13 cellular contexts compared by ENCODE assay signal in the genomic region with DNA sequence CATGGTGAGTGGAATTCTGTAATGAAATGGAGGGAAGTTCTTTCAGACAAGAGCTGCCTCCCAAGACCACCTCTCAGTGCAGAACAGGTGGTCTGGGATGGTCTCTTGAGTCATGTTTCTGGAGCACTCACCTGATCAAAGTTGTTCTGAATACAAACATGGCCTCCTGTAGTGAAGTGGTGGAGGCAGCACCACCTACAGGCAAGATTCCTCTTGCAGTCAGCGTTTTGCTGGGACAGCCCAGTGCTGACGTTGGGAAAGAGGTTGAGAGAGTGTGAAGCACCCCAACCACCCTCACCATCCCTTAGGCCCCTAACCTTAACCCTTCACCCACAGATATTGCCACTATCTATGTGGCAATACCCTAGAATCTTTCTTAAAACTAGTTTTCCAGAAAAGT.
A peak's percentile ranks its signal among the peaks of the same experiment; 100 is the strongest.
DNase-seq lines count a peak whose midpoint lies in the region; ATAC-seq and TF ChIP-seq lines count a peak whose summit lies in the region.
"Had no signal": no experiment of that assay in that cellular context is flagged by ENCODE, and none has a peak within 500 bp of the region (broad histone marks: within the 10 kb centered on the region; RNA-seq: fewer than 3 reads in every experiment).

No MANE protein-coding gene starts in this region.

- peaks cover 3% of the 10 kb centered on the region for H3K27me3 Mint-ChIP-seq in activated CD8-positive, alpha-beta T cell treated with anti-CD3 and anti-CD28 coated beads for 36 hours
- H3K27me3 Mint-ChIP-seq in activated CD8-positive, alpha-beta T cell treated with anti-CD3 and anti-CD28 coated beads, Interleukin-2, amount 10 ng/mL, durations not matched to agents 7 days and 5 days (ENCODE audit: low read depth), result no peaks in the 10 kb centered on the region
- H3K27me3 Mint-ChIP-seq in activated naive CD8-positive, alpha-beta T cell treated with anti-CD3 and anti-CD28 coated beads for 36 hours, result no peaks in the 10 kb centered on the region

- no peak for TF ChIP-seq POLR2A in transverse colon (IDR thresholded peaks at IDR 0.05)

- no peak overlapping the region for H3K4me3 Mint-ChIP-seq in activated CD8-positive, alpha-beta T cell treated with anti-CD3 and anti-CD28 coated beads for 36 hours
- H3K4me3 Mint-ChIP-seq in activated CD8-positive, alpha-beta T cell treated with anti-CD3 and anti-CD28 coated beads, Interleukin-2, amount 10 ng/mL, durations not matched to agents 7 days and 5 days, result no peak overlapping the region
- H3K4me3 Mint-ChIP-seq in activated naive CD8-positive, alpha-beta T cell treated with anti-CD3 and anti-CD28 coated beads for 36 hours, result no peak overlapping the region
- H3K4me3 Mint-ChIP-seq: stimulated activated naive CD8-positive, alpha-beta T cell treated with anti-CD3 and anti-CD28 coated beads, Interleukin-15, Interleukin-2, amounts not matched to agents 100 ng/mL and 50 ng/mL, for 24 hours had no signal

- intact Hi-C loops in activated CD8-positive, alpha-beta T cell treated with anti-CD3 and anti-CD28 coated beads for 36 hours (cut with micrococcal nuclease), result no loop called here
- intact Hi-C loops in transverse colon (cut with DNase I; ENCODE audit: low total_unique reads), result no loop called here

- ATAC-seq in activated CD8-positive, alpha-beta T cell treated with anti-CD3 and anti-CD28 coated beads for 36 hours, result no peak
- no peak for ATAC-seq in activated CD8-positive, alpha-beta T cell treated with anti-CD3 and anti-CD28 coated beads, Interleukin-2, amount 10 ng/mL, durations not matched to agents 7 days and 5 days
- ATAC-seq: gastrocnemius medialis had no signal

- no peaks in the 10 kb centered on the region for H3K36me3 Mint-ChIP-seq in activated CD8-positive, alpha-beta T cell treated with anti-CD3 and anti-CD28 coated beads for 36 hours (ENCODE audit: low read depth)
- H3K36me3 Mint-ChIP-seq in activated CD8-positive, alpha-beta T cell treated with anti-CD3 and anti-CD28 coated beads, Interleukin-2, amount 10 ng/mL, durations not matched to agents 7 days and 5 days (ENCODE audit: low read depth), result no peaks in the 10 kb centered on the region
- no peaks in the 10 kb centered on the region for H3K36me3 Mint-ChIP-seq in activated naive CD8-positive, alpha-beta T cell treated with anti-CD3 and anti-CD28 coated beads for 36 hours

- H3K9me3 ChIP-seq in transverse colon, result no peaks in the 10 kb centered on the region
- H3K9me3 ChIP-seq: gastrocnemius medialis had no signal

- no peaks in the 10 kb centered on the region for H3K4me1 Mint-ChIP-seq in activated CD8-positive, alpha-beta T cell treated with anti-CD3 and anti-CD28 coated beads for 36 hours (ENCODE audit: low read depth)
- H3K4me1 Mint-ChIP-seq in activated CD8-positive, alpha-beta T cell treated with anti-CD3 and anti-CD28 coated beads, Interleukin-2, amount 10 ng/mL, durations not matched to agents 7 days and 5 days (ENCODE audit: low read depth), result no peaks in the 10 kb centered on the region
- no peaks in the 10 kb centered on the region for H3K4me1 Mint-ChIP-seq in activated naive CD8-positive, alpha-beta T cell treated with anti-CD3 and anti-CD28 coated beads for 36 hours

- no peaks in the 10 kb centered on the region for H3K4me1 ChIP-seq in transverse colon
- H3K4me1 ChIP-seq: gastrocnemius medialis had no signal

- no peak overlapping the region for H3K27ac Mint-ChIP-seq in activated CD8-positive, alpha-beta T cell treated with anti-CD3 and anti-CD28 coated beads for 36 hours
- H3K27ac Mint-ChIP-seq in activated CD8-positive, alpha-beta T cell treated with anti-CD3 and anti-CD28 coated beads, Interleukin-2, amount 10 ng/mL, durations not matched to agents 7 days and 5 days, result no peak overlapping the region
- no peak overlapping the region for H3K27ac Mint-ChIP-seq in activated naive CD8-positive, alpha-beta T cell treated with anti-CD3 and anti-CD28 coated beads for 36 hours
- H3K27ac Mint-ChIP-seq: stimulated activated naive CD8-positive, alpha-beta T cell treated with anti-CD3 and anti-CD28 coated beads, Interleukin-15, Interleukin-2, amounts not matched to agents 100 ng/mL and 50 ng/mL, for 24 hours had no signal

- TF ChIP-seq CTCF in activated CD8-positive, alpha-beta T cell treated with anti-CD3 and anti-CD28 coated beads for 36 hours (IDR thresholded peaks at IDR 0.05), result no peak
- TF ChIP-seq CTCF in epithelial cell of proximal tubule (conservative IDR thresholded peaks at IDR 0.05; ENCODE audit: low read depth, low read length) (peak; percentile 55), transverse colon (IDR thresholded peaks at IDR 0.05) (peak in 2 of 5 experiments; percentile 22 to 26)

- CTCF ChIA-PET in activated CD8-positive, alpha-beta T cell treated with anti-CD3 and anti-CD28 coated beads for 36 hours (lab: Charles Lee), result interaction anchor here (1.4 kb wide), 1 partner anchor 18 kb away, joined by 3 read pairs; no protein-coding TSS in a partner anchor
- CTCF ChIA-PET in activated CD8-positive, alpha-beta T cell treated with anti-CD3 and anti-CD28 coated beads, Interleukin-2, amount 10 ng/mL, durations not matched to agents 7 days and 5 days (lab: Charles Lee), result no interaction called here

- no peak overlapping the region for H3K27ac ChIP-seq in transverse colon
- H3K27ac ChIP-seq: gastrocnemius medialis, RWPE1 had no signal

- in situ Hi-C loops in transverse colon (cut with MboI; ENCODE audit: low pct_ligation_motif_present in 1 of 4, low pct_unique_long_range_greater_than_20kb in 1 of 4, low sequenced_read_pairs in 3 of 4), result no loop called here

- no peaks in the 10 kb centered on the region for H3K27me3 ChIP-seq in transverse colon
- H3K27me3 ChIP-seq: gastrocnemius medialis had no signal

- H3K4me3 ChIP-seq in epithelial cell of proximal tubule (ENCODE audit: low read depth, low read length), result no peak overlapping the region
- no peak overlapping the region for H3K4me3 ChIP-seq in transverse colon
- H3K4me3 ChIP-seq: gastrocnemius medialis had no signal

- H3K36me3 ChIP-seq in transverse colon, result no peaks in the 10 kb centered on the region
- H3K36me3 ChIP-seq: gastrocnemius medialis had no signal

- POLR2A ChIA-PET in activated CD8-positive, alpha-beta T cell treated with anti-CD3 and anti-CD28 coated beads for 36 hours (lab: Charles Lee), result no interaction called here
- POLR2A ChIA-PET in activated CD8-positive, alpha-beta T cell treated with anti-CD3 and anti-CD28 coated beads, Interleukin-2, amount 10 ng/mL, durations not matched to agents 7 days and 5 days (lab: Charles Lee), result no interaction called here

- TF ChIP-seq EP300 in transverse colon (IDR thresholded peaks at IDR 0.05; ENCODE audit: low read depth), result no peak

- WGBS in transverse colon (ENCODE audit: low coverage in 1 of 2), 2 donors, result 28 to 50% methylated on average over 2 of the region's 2 CpGs

- DNase-seq in activated CD8-positive, alpha-beta T cell treated with anti-CD3 and anti-CD28 coated beads for 36 hours, result peak; percentile 20
- DNase-seq in activated CD8-positive, alpha-beta T cell treated with anti-CD3 and anti-CD28 coated beads, Interleukin-2, amount 10 ng/mL, durations not matched to agents 7 days and 5 days, result no peak
- DNase-seq in HuH-7 (ENCODE audit: low spot score) (peak; percentile 34), epithelial cell of proximal tubule (ENCODE audit: low read depth) (no peak), transverse colon (peak; percentile 21), KG1 (lab: John Stamatoyannopoulos, UW) (no peak), Ammon's horn (ENCODE audit: low spot score) (no peak)
- DNase-seq in activated naive CD8-positive, alpha-beta T cell treated with anti-CD3 and anti-CD28 coated beads for 36 hours, result no peak
- DNase-seq: activated CD8-positive, alpha-beta memory T cell treated with anti-CD3 and anti-CD28 coated beads for 24 hours; caudate nucleus; gastrocnemius medialis had no signal

- no peaks in the 10 kb centered on the region for H3K9me3 Mint-ChIP-seq in activated CD8-positive, alpha-beta T cell treated with anti-CD3 and anti-CD28 coated beads for 36 hours
- no peaks in the 10 kb centered on the region for H3K9me3 Mint-ChIP-seq in activated CD8-positive, alpha-beta T cell treated with anti-CD3 and anti-CD28 coated beads, Interleukin-2, amount 10 ng/mL, durations not matched to agents 7 days and 5 days (ENCODE audit: insufficient read depth)
- no peaks in the 10 kb centered on the region for H3K9me3 Mint-ChIP-seq in activated naive CD8-positive, alpha-beta T cell treated with anti-CD3 and anti-CD28 coated beads for 36 hours
- H3K9me3 Mint-ChIP-seq: stimulated activated naive CD8-positive, alpha-beta T cell treated with anti-CD3 and anti-CD28 coated beads, Interleukin-15, Interleukin-2, amounts not matched to agents 100 ng/mL and 50 ng/mL, for 24 hours had no signal

Comparison
In these comparisons a context has a peak if more than half of its experiments do, and no peak if none do; other contexts are left out.
1. DNase-seq: peak in activated CD8-positive, alpha-beta T cell treated with anti-CD3 and anti-CD28 coated beads for 36 hours (single experiment), HuH-7 (single experiment) and transverse colon (single experiment); none in activated CD8-positive, alpha-beta T cell treated with anti-CD3 and anti-CD28 coated beads, Interleukin-2, amount 10 ng/mL, durations not matched to agents 7 days and 5 days (single experiment), epithelial cell of proximal tubule (single experiment), KG1 (single experiment), activated naive CD8-positive, alpha-beta T cell treated with anti-CD3 and anti-CD28 coated beads for 36 hours (single experiment) and Ammon's horn (single experiment).